ENCODE assay signal across 14 cellular contexts in genomic region chr21:41899431-41900202, GRCh38. TPM values are rescaled to one million over a fixed set of nuclear protein-coding genes. Genes with fewer than 3 reads are reported as not detected.
DNase-seq lines count a peak whose midpoint lies in the region; TF ChIP-seq lines count a peak whose summit lies in the region.
"Had no signal": no experiment of that assay in that cellular context is flagged by ENCODE, and none has a peak within 500 bp of the region (broad histone marks: within the 10 kb centered on the region; RNA-seq: fewer than 3 reads in every experiment).

No MANE protein-coding gene starts in this region.

- no TSS peak for BruUV-seq in A673 (replicated peaks; lab: Mats Ljungman, UMichigan)

- CTCF ChIA-PET in activated CD4-positive, alpha-beta T cell treated with anti-CD3 and anti-CD28 coated beads, Interleukin-2, amount 10 ng/mL, durations not matched to agents 7 days and 5 days (lab: Charles Lee), result interaction anchor here (0.7 to 2.0 kb wide), 3 partner anchors 11 to 46 kb away, joined by 3 to 6 read pairs (median 4); partner anchors contain the start of gene PRDM15
- CTCF ChIA-PET in A673 (lab: Charles Lee), result no interaction called here

- H3K56ac ChIP-seq in mesendoderm (ENCODE audit: low read length), result no peak overlapping the region

- no peak overlapping the region for H3K4ac ChIP-seq in mesendoderm (ENCODE audit: low read depth, low read length)

- no peaks in the 10 kb centered on the region for H3K9me3 ChIP-seq in A673 (ENCODE audit: low read depth, low read length, poor library complexity, severe bottlenecking)
- H3K9me3 ChIP-seq: lower lobe of right lung, pancreas, vagina had no signal

- no peak overlapping the region for H4K5ac ChIP-seq in mesendoderm (ENCODE audit: low read length)

- no peak overlapping the region for H2BK15ac ChIP-seq in mesendoderm (replicated peaks; ENCODE audit: low read depth)

- no peak overlapping the region for H2BK120ac ChIP-seq in mesendoderm (ENCODE audit: low read depth, low read length)

- no peak overlapping the region for H3K4me3 Mint-ChIP-seq in activated CD4-positive, alpha-beta T cell treated with anti-CD3 and anti-CD28 coated beads, Interleukin-2, amount 10 ng/mL, durations not matched to agents 7 days and 5 days

- H3K27ac Mint-ChIP-seq in activated CD4-positive, alpha-beta T cell treated with anti-CD3 and anti-CD28 coated beads, Interleukin-2, amount 10 ng/mL, durations not matched to agents 7 days and 5 days, result peak overlapping the region; percentile 87

- H3K4me3 ChIP-seq in GM12875 (ENCODE audit: low read depth, low read length), result no peak overlapping the region
- no peak overlapping the region for H3K4me3 ChIP-seq in mesendoderm (ENCODE audit: low read length)
- H3K4me3 ChIP-seq in A673 (ENCODE audit: low read depth, low read length, poor library complexity, severe bottlenecking), result no peak overlapping the region
- H3K4me3 ChIP-seq: lower lobe of right lung, pancreas, vagina had no signal

- no peak overlapping the region for H3K4me2 ChIP-seq in mesendoderm (ENCODE audit: low read length)

- H3K36me3 Mint-ChIP-seq in activated CD4-positive, alpha-beta T cell treated with anti-CD3 and anti-CD28 coated beads, Interleukin-2, amount 10 ng/mL, durations not matched to agents 7 days and 5 days (ENCODE audit: low read depth), result peaks cover 7% of the 10 kb centered on the region

- no peaks in the 10 kb centered on the region for H3K36me3 ChIP-seq in mesendoderm (ENCODE audit: control insufficient read depth, insufficient read depth, low read length)
- no peaks in the 10 kb centered on the region for H3K36me3 ChIP-seq in A673 (ENCODE audit: insufficient read depth, low read length, poor library complexity, severe bottlenecking)

- H3K9ac ChIP-seq in mesendoderm (ENCODE audit: low read length), result no peak overlapping the region

- no peak overlapping the region for H2AK5ac ChIP-seq in mesendoderm (ENCODE audit: low read length)

- H3K27ac ChIP-seq in mesendoderm (ENCODE audit: low read depth, low read length) (no peak overlapping the region), A673 (ENCODE audit: low read depth, low read length, poor library complexity, severe bottlenecking) (no peak overlapping the region)
- H3K27ac ChIP-seq: lower lobe of right lung, vagina had no signal

- no peaks in the 10 kb centered on the region for H3K9me3 Mint-ChIP-seq in activated CD4-positive, alpha-beta T cell treated with anti-CD3 and anti-CD28 coated beads, Interleukin-2, amount 10 ng/mL, durations not matched to agents 7 days and 5 days

- H3K4me1 ChIP-seq in mesendoderm (ENCODE audit: control insufficient read depth, low read depth, low read length) (no peaks in the 10 kb centered on the region), A673 (ENCODE audit: insufficient read depth, low read length, poor library complexity, severe bottlenecking) (peaks cover 10% of the 10 kb centered on the region)
- H3K4me1 ChIP-seq: lower lobe of right lung, vagina had no signal

- H3K79me2 ChIP-seq in mesendoderm (ENCODE audit: control insufficient read depth, insufficient read depth, low read length), result no peaks in the 10 kb centered on the region

- H3K79me1 ChIP-seq in mesendoderm (ENCODE audit: low read length), result no peaks in the 10 kb centered on the region

- no peaks in the 10 kb centered on the region for H3K27me3 Mint-ChIP-seq in activated CD4-positive, alpha-beta T cell treated with anti-CD3 and anti-CD28 coated beads, Interleukin-2, amount 10 ng/mL, durations not matched to agents 7 days and 5 days

- intact Hi-C loops in A673 (cut with micrococcal nuclease; ENCODE audit: unreplicated experiment), result no loop called here

- no peak overlapping the region for H4K8ac ChIP-seq in mesendoderm (ENCODE audit: low read depth, low read length)

- POLR2A ChIA-PET in activated CD4-positive, alpha-beta T cell treated with anti-CD3 and anti-CD28 coated beads, Interleukin-2, amount 10 ng/mL, durations not matched to agents 7 days and 5 days (lab: Charles Lee), result no interaction called here
- POLR2A ChIA-PET in A673 (lab: Charles Lee; ENCODE audit: low non-redundant PET), result no interaction called here

- TF ChIP-seq CTCF in GM12875 (IDR thresholded peaks at IDR 0.05; ENCODE audit: borderline replicate concordance, insufficient read depth, low read depth, low read length) (0 out of 2 replicates have a peak, but pooled peaks have one; percentile 2), A673 (conservative IDR thresholded peaks at IDR 0.05; ENCODE audit: low read depth, low read length) (no peak)

- H2BK5ac ChIP-seq in mesendoderm (ENCODE audit: low read length), result no peak overlapping the region

- H3K4me1 Mint-ChIP-seq in activated CD4-positive, alpha-beta T cell treated with anti-CD3 and anti-CD28 coated beads, Interleukin-2, amount 10 ng/mL, durations not matched to agents 7 days and 5 days, result peaks cover 53% of the 10 kb centered on the region

- DNase-seq in activated CD4-positive, alpha-beta T cell treated with anti-CD3 and anti-CD28 coated beads, Interleukin-2, amount 10 ng/mL, durations not matched to agents 7 days and 5 days, result peak; percentile 64
- DNase-seq in activated naive CD8-positive, alpha-beta T cell treated with anti-CD3 and anti-CD28 coated beads, Interleukin-2, amount 50 U/mL, for 16 hours (ENCODE audit: low read depth, low spot score), result peak; percentile 22
- DNase-seq in stimulated activated CD8-positive, alpha-beta memory T cell treated with anti-CD3 and anti-CD28 coated beads, Interleukin-12 subunit alpha, Interleukin-12 subunit beta, amount 100 ng/mL, for 1 hour (ENCODE audit: low read depth), result peak; percentile 15
- DNase-seq in mesendoderm (no peak), C1 segment of cervical spinal cord (lab: John Stamatoyannopoulos, UW) (no peak), cerebellum (ENCODE audit: low spot score) (no peak), A673 (ENCODE audit: low spot score) (no peak)
- DNase-seq: aorta, head of caudate nucleus, lower lobe of right lung, NCI-H446 treated with DMSO at 0.1 percent for 48 hours had no signal

- H3K23ac ChIP-seq in mesendoderm (ENCODE audit: low read length), result no peak overlapping the region

- H3K18ac ChIP-seq in mesendoderm (ENCODE audit: low read length), result no peak overlapping the region

- WGBS in mesendoderm (ENCODE audit: extremely low coverage, insufficient coverage, low lambda C conversion rate), result no CpG with 5 or more reads among the region's 25 CpGs

- H3K27me3 ChIP-seq in mesendoderm (ENCODE audit: insufficient read depth, low read length, poor library complexity) (no peaks in the 10 kb centered on the region), A673 (replicated peaks; ENCODE audit: insufficient read depth, low read depth, low read length, poor library complexity) (no peaks in the 10 kb centered on the region)
- H3K27me3 ChIP-seq: pancreas, vagina had no signal

RNA-seq across cellular contexts. Expression of gene PRDM15, which starts 20.5 kb away (rescaled TPM):
- 10 to 100 TPM in 1 of 2 experiments, 1 to 10 TPM in 1; 10.0 to 10.3 TPM for total RNA-seq in activated CD4-positive, alpha-beta T cell treated with anti-CD3 and anti-CD28 coated beads, Interleukin-2, amount 10 ng/mL, durations not matched to agents 7 days and 5 days
- 3.9 TPM for polyA plus RNA-seq in mesendoderm (2013, experiment 1 of 2)
- polyA plus RNA-seq in mesendoderm (2013, experiment 2 of 2), result 3.8 TPM
- total RNA-seq in cerebellum (8.2 TPM), A673 (2021) (16.7 and 17.8 TPM in 2 replicates)

RNA-seq across cellular contexts. Expression of gene C2CD2, which starts 54.2 kb away (rescaled TPM):
- 1 to 10 TPM; 7.0 to 8.8 TPM for total RNA-seq in activated CD4-positive, alpha-beta T cell treated with anti-CD3 and anti-CD28 coated beads, Interleukin-2, amount 10 ng/mL, durations not matched to agents 7 days and 5 days
- polyA plus RNA-seq in mesendoderm (2013, experiment 1 of 2), result 3.0 TPM
- polyA plus RNA-seq in mesendoderm (2013, experiment 2 of 2), result 3.0 TPM
- total RNA-seq in cerebellum (16.4 TPM), A673 (2021) (9.2 and 10.8 TPM in 2 replicates)

Comparison
In these comparisons a context has a peak if more than half of its experiments do, and no peak if none do; other contexts are left out.
1. DNase-seq: peak in activated CD4-positive, alpha-beta T cell treated with anti-CD3 and anti-CD28 coated beads, Interleukin-2, amount 10 ng/mL, durations not matched to agents 7 days and 5 days (single experiment), activated naive CD8-positive, alpha-beta T cell treated with anti-CD3 and anti-CD28 coated beads, Interleukin-2, amount 50 U/mL, for 16 hours (single experiment) and stimulated activated CD8-positive, alpha-beta memory T cell treated with anti-CD3 and anti-CD28 coated beads, Interleukin-12 subunit alpha, Interleukin-12 subunit beta, amount 100 ng/mL, for 1 hour (single experiment); none in mesendoderm (single experiment), C1 segment of cervical spinal cord (0 of 14), cerebellum (single experiment) and A673 (single experiment).